2 cellular contexts compared by ENCODE assay signal in genomic region chr9:111407813-111408212, GRCh38.
TF ChIP-seq lines count a peak whose summit lies in the region.

No MANE protein-coding gene starts in this region.

TF ChIP-seq in HepG2, 621 proteins besides CTCF, POLR2A, EP300 and RAD21:
- TF ChIP-seq GZF1 (CRISPR knock-in tag; IDR thresholded peaks at IDR 0.05) (no peak), RERE (CRISPR knock-in tag; IDR thresholded peaks at IDR 0.05; ENCODE audit: low read depth) (no peak), MAFF (IDR thresholded peaks at IDR 0.05; ENCODE audit: low read depth, low read length) (0 out of 2 replicates have a peak, but pooled peaks have one; percentile 8), ZNF562 (CRISPR knock-in tag; IDR thresholded peaks at IDR 0.05; ENCODE audit: borderline replicate concordance) (no peak), ZSCAN22 (CRISPR knock-in tag; IDR thresholded peaks at IDR 0.05) (no peak), YY1 (IDR thresholded peaks at IDR 0.05; ENCODE audit: insufficient read depth, insufficient replicate concordance, low read depth, low read length) (no peak), CHD2 (IDR thresholded peaks at IDR 0.05; ENCODE audit: low read depth, low read length) (no peak), ZNF619 (CRISPR knock-in tag; IDR thresholded peaks at IDR 0.05) (no peak), MAFK (conservative IDR thresholded peaks at IDR 0.05 in 1 of 2, IDR thresholded peaks at IDR 0.05 in 1 of 2; ENCODE audit: low read length in 2 of 2) (peak; percentile 49 to 54), ZNF335 (CRISPR knock-in tag; IDR thresholded peaks at IDR 0.05) (no peak)
- TF ChIP-seq, protein P1, sequence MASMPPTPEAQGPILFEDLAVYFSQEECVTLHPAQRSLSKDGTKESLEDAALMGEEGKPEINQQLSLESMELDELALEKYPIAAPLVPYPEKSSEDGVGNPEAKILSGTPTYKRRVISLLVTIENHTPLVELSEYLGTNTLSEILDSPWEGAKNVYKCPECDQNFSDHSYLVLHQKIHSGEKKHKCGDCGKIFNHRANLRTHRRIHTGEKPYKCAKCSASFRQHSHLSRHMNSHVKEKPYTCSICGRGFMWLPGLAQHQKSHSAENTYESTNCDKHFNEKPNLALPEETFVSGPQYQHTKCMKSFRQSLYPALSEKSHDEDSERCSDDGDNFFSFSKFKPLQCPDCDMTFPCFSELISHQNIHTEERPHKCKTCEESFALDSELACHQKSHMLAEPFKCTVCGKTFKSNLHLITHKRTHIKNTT (CRISPR knock-in tag; IDR thresholded peaks at IDR 0.05), result no peak

TF ChIP-seq in H1, 55 proteins besides CTCF, POLR2A, EP300 and RAD21:
- TF ChIP-seq MAFK (IDR thresholded peaks at IDR 0.05; ENCODE audit: low read depth, low read length), result no peak
- no peak for TF ChIP-seq NRF1 (IDR thresholded peaks at IDR 0.05; ENCODE audit: low read depth, low read length)
- no peak for TF ChIP-seq GABPA (IDR thresholded peaks at IDR 0.05; ENCODE audit: borderline replicate concordance, insufficient read depth, low read length)
- no peak for TF ChIP-seq SAP30 (IDR thresholded peaks at IDR 0.05; ENCODE audit: insufficient read depth, insufficient replicate concordance, low read length)
- TF ChIP-seq SUZ12 (IDR thresholded peaks at IDR 0.05; ENCODE audit: low read length), result no peak
- no peak for TF ChIP-seq TCF12 (IDR thresholded peaks at IDR 0.05; ENCODE audit: low read depth, low read length)
- TF ChIP-seq BRCA1 (IDR thresholded peaks at IDR 0.05; ENCODE audit: low read depth, low read length), result no peak
- no peak for TF ChIP-seq CTBP2 (IDR thresholded peaks at IDR 0.05; ENCODE audit: borderline replicate concordance, insufficient read depth, insufficient read length, low read length)
- TF ChIP-seq YY1 (IDR thresholded peaks at IDR 0.05; ENCODE audit: low read depth, low read length), result no peak
- no peak for TF ChIP-seq CEBPB (IDR thresholded peaks at IDR 0.05; ENCODE audit: low read depth, low read length)
- TF ChIP-seq JUND (IDR thresholded peaks at IDR 0.05; ENCODE audit: low read length), result no peak
- TF ChIP-seq RNF2 (IDR thresholded peaks at IDR 0.05; ENCODE audit: borderline replicate concordance, low read depth, low read length, missing control alignments, poor library complexity, severe bottlenecking), result no peak
- no peak for TF ChIP-seq RFX5 (IDR thresholded peaks at IDR 0.05; ENCODE audit: borderline replicate concordance, low read depth, low read length)
- TF ChIP-seq SP2 (IDR thresholded peaks at IDR 0.05; ENCODE audit: low read length), result no peak
- no peak for TF ChIP-seq ZNF274 (IDR thresholded peaks at IDR 0.05; ENCODE audit: borderline replicate concordance, extremely low read depth, low read length)
- no peak for TF ChIP-seq CHD2 (IDR thresholded peaks at IDR 0.05; ENCODE audit: low read length)
- TF ChIP-seq GTF2F1 (IDR thresholded peaks at IDR 0.05; ENCODE audit: borderline replicate concordance, low read depth, low read length), result no peak
